In genomic region chr13:63403726-63404125, GRCh38 we compare ENCODE assay signal across 23 cellular contexts.
"Had no signal": no experiment of that assay in that cellular context is flagged by ENCODE, and none has a peak within 500 bp of the region (broad histone marks: within the 10 kb centered on the region; RNA-seq: fewer than 3 reads in every experiment).

No MANE protein-coding gene starts in this region.

- H3K4me3 ChIP-seq: mucosa of descending colon, prostate gland, right atrium auricular region, tibial nerve had no signal

- DNase-seq: activated CD4-positive, alpha-beta memory T cell treated with anti-CD3 and anti-CD28 coated beads for 36 hours; activated CD4-positive, alpha-beta T cell treated with anti-CD3 and anti-CD28 coated beads for 4 hours; activated gamma-delta T cell treated with Interleukin-2 at 50 U/mL for 16 hours; activated T-cell treated with anti-CD3 and anti-CD28 coated beads for 4 hours; amniotic stem cell; caudate nucleus; effector memory CD8-positive, alpha-beta T cell; head of caudate nucleus; immature natural killer cell; kidney glomerular epithelial cell; left ventricle myocardium superior; mucosa of descending colon; naive B cell; stimulated activated CD4-positive, alpha-beta T cell treated with anti-CD3 and anti-CD28 coated beads, Interleukin-2, amount 100 ng/mL, for 24 hours; stimulated activated naive CD8-positive, alpha-beta T cell treated with anti-CD3 and anti-CD28 coated beads, Interleukin-15, Interleukin-2, amounts not matched to agents 100 U/mL and 50 U/mL, for 24 hours; substantia nigra; WERI-Rb-1 had no signal

- H3K27ac ChIP-seq: prostate gland, right atrium auricular region, tibial nerve, WERI-Rb-1 had no signal

- ATAC-seq: activated naive CD4-positive, alpha-beta T cell treated with anti-CD3 and anti-CD28 coated beads, Interleukin-2, amount 50 U/mL, for 72 hours; effector memory CD8-positive, alpha-beta T cell; left ventricle myocardium superior; mucosa of descending colon; stimulated activated naive CD8-positive, alpha-beta T cell treated with anti-CD3 and anti-CD28 coated beads, Interleukin-15, Interleukin-2, amounts not matched to agents 100 U/mL and 50 U/mL, for 24 hours had no signal

- FAIRE-seq: frontal cortex, urothelium cell line had no signal

- H3K4me1 ChIP-seq: prostate gland, right atrium auricular region, tibial nerve had no signal

- H3K27me3 ChIP-seq: right atrium auricular region, tibial nerve had no signal

- H3K36me3 ChIP-seq: prostate gland, right atrium auricular region, tibial nerve, WERI-Rb-1 had no signal

- H3K9me3 ChIP-seq: prostate gland, right atrium auricular region, tibial nerve had no signal
